ENCODE assay signal across 21 cellular contexts in genomic region chr7:157745721-157746709, GRCh38.
"Had no signal": no experiment of that assay in that cellular context is flagged by ENCODE, and none has a peak within 500 bp of the region (broad histone marks: within the 10 kb centered on the region; RNA-seq: fewer than 3 reads in every experiment).

No MANE protein-coding gene starts in this region.

- H3K4me3 Mint-ChIP-seq: activated naive CD4-positive, alpha-beta T cell treated with anti-CD3 and anti-CD28 coated beads for 36 hours; activated T-cell treated with anti-CD3 and anti-CD28 coated beads, Interleukin-2, amount 50 U/mL, for 4 hours; endodermal cell; naive B cell; T-cell; T-helper 2 cell treated with Interferon-gamma antibody and Interleukin-4, amounts not matched to agents 5 μg/mL and 100 μg/mL, for 36 hours had no signal

- H3K4me1 ChIP-seq: heart right ventricle, pancreas, testis, vagina had no signal

- DNase-seq: activated CD4-positive, alpha-beta T cell treated with anti-CD3 and anti-CD28 coated beads, Interleukin-2, amount 50 U/mL, for 1 hour; activated CD4-positive, CD25-positive, alpha-beta regulatory T cell treated with anti-CD3 and anti-CD28 coated beads, Interleukin-2, amount 50 U/mL, for 72 hours; activated naive CD4-positive, alpha-beta T cell treated with anti-CD3 and anti-CD28 coated beads for 36 hours; activated T-cell treated with anti-CD3 and anti-CD28 coated beads, Interleukin-2, amount 50 U/mL, for 4 hours; amygdala; cerebellar nuclear complex; cortex of kidney; endodermal cell; heart right ventricle; left colon; mesenchymal stem cell; naive B cell; stimulated activated CD4-positive, alpha-beta T cell treated with anti-CD3 and anti-CD28 coated beads, Interleukin-4, amount 100 ng/mL, for 4 hours; T-cell; testis; trophoblast cell; WERI-Rb-1 had no signal

- H3K9me3 ChIP-seq: heart right ventricle, pancreas, testis, vagina had no signal

- H3K36me3 ChIP-seq: heart right ventricle, pancreas, vagina, WERI-Rb-1 had no signal

- H3K27ac ChIP-seq: epithelial cell of prostate, heart right ventricle, pancreas, testis, vagina, WERI-Rb-1 had no signal

- H3K27ac Mint-ChIP-seq: activated naive CD4-positive, alpha-beta T cell treated with anti-CD3 and anti-CD28 coated beads for 36 hours; endodermal cell; naive B cell; T-cell; T-helper 2 cell treated with Interferon-gamma antibody and Interleukin-4, amounts not matched to agents 5 μg/mL and 100 μg/mL, for 36 hours had no signal

- H3K27me3 ChIP-seq: pancreas, testis, vagina had no signal

- H3K4me3 ChIP-seq: heart right ventricle, pancreas, testis, vagina had no signal

- H3K4me1 Mint-ChIP-seq: endodermal cell, naive B cell had no signal

- ATAC-seq: left colon, pancreas, T-cell had no signal

- H3K36me3 Mint-ChIP-seq: naive B cell, T-cell had no signal

- H3K9me3 Mint-ChIP-seq: activated naive CD4-positive, alpha-beta T cell treated with anti-CD3 and anti-CD28 coated beads for 36 hours; activated T-cell treated with anti-CD3 and anti-CD28 coated beads, Interleukin-2, amount 50 U/mL, for 4 hours; endodermal cell; naive B cell; T-cell; T-helper 2 cell treated with Interferon-gamma antibody and Interleukin-4, amounts not matched to agents 5 μg/mL and 100 μg/mL, for 36 hours had no signal
